Comparison of ENCODE assay signal across 1 cellular context in genomic region chr15:40333922-40334492, GRCh38.
TF ChIP-seq lines count a peak whose summit lies in the region.

No MANE protein-coding gene starts in this region.

TF ChIP-seq in K562, 482 proteins besides CTCF, POLR2A, EP300 and RAD21 (continues in another document):
- TF ChIP-seq ARID4B (CRISPR knock-in tag; IDR thresholded peaks at IDR 0.05) (peak; percentile 50; the same call in 1 of the 2 replicates), GTF2F1 (IDR thresholded peaks at IDR 0.05; ENCODE audit: low read depth, low read length) (no peak), ETV1 (tag; conservative IDR thresholded peaks at IDR 0.05; ENCODE audit: low read depth) (no peak), ZNF354B (CRISPR knock-in tag; IDR thresholded peaks at IDR 0.05) (no peak), MXI1 (IDR thresholded peaks at IDR 0.05; ENCODE audit: low read depth, low read length) (no peak), MAFG (tag; conservative IDR thresholded peaks at IDR 0.05) (no peak), ZNF639 (CRISPR knock-in tag; conservative IDR thresholded peaks at IDR 0.05 in 1 of 2, IDR thresholded peaks at IDR 0.05 in 1 of 2) (peak in 1 of 2 experiments; percentile 77; a peak in 1 of 4 replicates), SRSF9 (IDR thresholded peaks at IDR 0.05; ENCODE audit: borderline replicate concordance, low read depth, low read length) (no peak), HCFC1 (IDR thresholded peaks at IDR 0.05; ENCODE audit: low read depth, low read length) (no peak), PHB (CRISPR knock-in tag; IDR thresholded peaks at IDR 0.05) (no peak), BRCA1 (IDR thresholded peaks at IDR 0.05) (no peak), BRCA1 (CRISPR knock-in tag; IDR thresholded peaks at IDR 0.05) (no peak), ZNF780A (CRISPR knock-in tag; IDR thresholded peaks at IDR 0.05) (no peak), ZFP36 (IDR thresholded peaks at IDR 0.05; ENCODE audit: low read depth, low read length, partially characterized antibody) (no peak), FOXK1 (CRISPR knock-in tag; IDR thresholded peaks at IDR 0.05; ENCODE audit: borderline replicate concordance) (0 out of 2 replicates have a peak, but pooled peaks have one; percentile 27), JUN (IDR thresholded peaks at IDR 0.05; ENCODE audit: borderline replicate concordance, low read depth, low read length) (no peak), JUN (CRISPR knock-in tag; IDR thresholded peaks at IDR 0.05; ENCODE audit: borderline replicate concordance) (0 out of 2 replicates have a peak, but pooled peaks have one; percentile 62), SREBF1 (IDR thresholded peaks at IDR 0.05; ENCODE audit: borderline replicate concordance, low read depth, low read length) (no peak), BRD9 (IDR thresholded peaks at IDR 0.05; ENCODE audit: low read depth, partially characterized antibody) (no peak), HMGN3 (IDR thresholded peaks at IDR 0.05; ENCODE audit: borderline replicate concordance, extremely low read depth, insufficient read length, low read depth, low read length) (no peak), ZNF146 (CRISPR knock-in tag; IDR thresholded peaks at IDR 0.05; ENCODE audit: unreplicated experiment) (no peak), KAT2B (IDR thresholded peaks at IDR 0.05; ENCODE audit: low read depth, low read length) (no peak), U2AF2 (optimal IDR thresholded peaks at IDR 0.05; ENCODE audit: low read depth, low read length) (no peak), ZNF277 (CRISPR knock-in tag; IDR thresholded peaks at IDR 0.05; ENCODE audit: borderline replicate concordance) (no peak), MITF (IDR thresholded peaks at IDR 0.05) (peak; percentile 50; the same call in 1 of the 2 replicates), ZNF384 (IDR thresholded peaks at IDR 0.05; ENCODE audit: low read depth, low read length) (no peak), JUNB (CRISPR knock-in tag; conservative IDR thresholded peaks at IDR 0.05) (no peak), HNRNPH1 (optimal IDR thresholded peaks at IDR 0.05; ENCODE audit: low read depth, low read length) (no peak), GTF2A2 (tag; IDR thresholded peaks at IDR 0.05) (no peak), EP400 (IDR thresholded peaks at IDR 0.05) (no peak), GABPB2 (CRISPR knock-in tag; conservative IDR thresholded peaks at IDR 0.05) (no peak), ZSCAN29 (IDR thresholded peaks at IDR 0.05) (no peak), PURB (CRISPR knock-in tag; IDR thresholded peaks at IDR 0.05; ENCODE audit: low read depth) (no peak)
- TF ChIP-seq, protein P1, sequence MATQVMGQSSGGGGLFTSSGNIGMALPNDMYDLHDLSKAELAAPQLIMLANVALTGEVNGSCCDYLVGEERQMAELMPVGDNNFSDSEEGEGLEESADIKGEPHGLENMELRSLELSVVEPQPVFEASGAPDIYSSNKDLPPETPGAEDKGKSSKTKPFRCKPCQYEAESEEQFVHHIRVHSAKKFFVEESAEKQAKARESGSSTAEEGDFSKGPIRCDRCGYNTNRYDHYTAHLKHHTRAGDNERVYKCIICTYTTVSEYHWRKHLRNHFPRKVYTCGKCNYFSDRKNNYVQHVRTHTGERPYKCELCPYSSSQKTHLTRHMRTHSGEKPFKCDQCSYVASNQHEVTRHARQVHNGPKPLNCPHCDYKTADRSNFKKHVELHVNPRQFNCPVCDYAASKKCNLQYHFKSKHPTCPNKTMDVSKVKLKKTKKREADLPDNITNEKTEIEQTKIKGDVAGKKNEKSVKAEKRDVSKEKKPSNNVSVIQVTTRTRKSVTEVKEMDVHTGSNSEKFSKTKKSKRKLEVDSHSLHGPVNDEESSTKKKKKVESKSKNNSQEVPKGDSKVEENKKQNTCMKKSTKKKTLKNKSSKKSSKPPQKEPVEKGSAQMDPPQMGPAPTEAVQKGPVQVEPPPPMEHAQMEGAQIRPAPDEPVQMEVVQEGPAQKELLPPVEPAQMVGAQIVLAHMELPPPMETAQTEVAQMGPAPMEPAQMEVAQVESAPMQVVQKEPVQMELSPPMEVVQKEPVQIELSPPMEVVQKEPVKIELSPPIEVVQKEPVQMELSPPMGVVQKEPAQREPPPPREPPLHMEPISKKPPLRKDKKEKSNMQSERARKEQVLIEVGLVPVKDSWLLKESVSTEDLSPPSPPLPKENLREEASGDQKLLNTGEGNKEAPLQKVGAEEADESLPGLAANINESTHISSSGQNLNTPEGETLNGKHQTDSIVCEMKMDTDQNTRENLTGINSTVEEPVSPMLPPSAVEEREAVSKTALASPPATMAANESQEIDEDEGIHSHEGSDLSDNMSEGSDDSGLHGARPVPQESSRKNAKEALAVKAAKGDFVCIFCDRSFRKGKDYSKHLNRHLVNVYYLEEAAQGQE (CRISPR knock-in tag; IDR thresholded peaks at IDR 0.05; ENCODE audit: low read depth) = no peak
- TF ChIP-seq, protein P2, sequence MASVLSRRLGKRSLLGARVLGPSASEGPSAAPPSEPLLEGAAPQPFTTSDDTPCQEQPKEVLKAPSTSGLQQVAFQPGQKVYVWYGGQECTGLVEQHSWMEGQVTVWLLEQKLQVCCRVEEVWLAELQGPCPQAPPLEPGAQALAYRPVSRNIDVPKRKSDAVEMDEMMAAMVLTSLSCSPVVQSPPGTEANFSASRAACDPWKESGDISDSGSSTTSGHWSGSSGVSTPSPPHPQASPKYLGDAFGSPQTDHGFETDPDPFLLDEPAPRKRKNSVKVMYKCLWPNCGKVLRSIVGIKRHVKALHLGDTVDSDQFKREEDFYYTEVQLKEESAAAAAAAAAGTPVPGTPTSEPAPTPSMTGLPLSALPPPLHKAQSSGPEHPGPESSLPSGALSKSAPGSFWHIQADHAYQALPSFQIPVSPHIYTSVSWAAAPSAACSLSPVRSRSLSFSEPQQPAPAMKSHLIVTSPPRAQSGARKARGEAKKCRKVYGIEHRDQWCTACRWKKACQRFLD (CRISPR knock-in tag; IDR thresholded peaks at IDR 0.05) = peak; percentile 72; the same call in 1 of the 2 replicates
- TF ChIP-seq, protein P3, sequence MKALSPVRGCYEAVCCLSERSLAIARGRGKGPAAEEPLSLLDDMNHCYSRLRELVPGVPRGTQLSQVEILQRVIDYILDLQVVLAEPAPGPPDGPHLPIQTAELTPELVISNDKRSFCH (CRISPR knock-in tag; IDR thresholded peaks at IDR 0.05) = no peak
- TF ChIP-seq, protein P3 (tag; IDR thresholded peaks at IDR 0.05) = no peak
- TF ChIP-seq, protein P4, sequence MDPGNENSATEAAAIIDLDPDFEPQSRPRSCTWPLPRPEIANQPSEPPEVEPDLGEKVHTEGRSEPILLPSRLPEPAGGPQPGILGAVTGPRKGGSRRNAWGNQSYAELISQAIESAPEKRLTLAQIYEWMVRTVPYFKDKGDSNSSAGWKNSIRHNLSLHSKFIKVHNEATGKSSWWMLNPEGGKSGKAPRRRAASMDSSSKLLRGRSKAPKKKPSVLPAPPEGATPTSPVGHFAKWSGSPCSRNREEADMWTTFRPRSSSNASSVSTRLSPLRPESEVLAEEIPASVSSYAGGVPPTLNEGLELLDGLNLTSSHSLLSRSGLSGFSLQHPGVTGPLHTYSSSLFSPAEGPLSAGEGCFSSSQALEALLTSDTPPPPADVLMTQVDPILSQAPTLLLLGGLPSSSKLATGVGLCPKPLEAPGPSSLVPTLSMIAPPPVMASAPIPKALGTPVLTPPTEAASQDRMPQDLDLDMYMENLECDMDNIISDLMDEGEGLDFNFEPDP (CRISPR knock-in tag; IDR thresholded peaks at IDR 0.05) = no peak
- TF ChIP-seq, protein P5, sequence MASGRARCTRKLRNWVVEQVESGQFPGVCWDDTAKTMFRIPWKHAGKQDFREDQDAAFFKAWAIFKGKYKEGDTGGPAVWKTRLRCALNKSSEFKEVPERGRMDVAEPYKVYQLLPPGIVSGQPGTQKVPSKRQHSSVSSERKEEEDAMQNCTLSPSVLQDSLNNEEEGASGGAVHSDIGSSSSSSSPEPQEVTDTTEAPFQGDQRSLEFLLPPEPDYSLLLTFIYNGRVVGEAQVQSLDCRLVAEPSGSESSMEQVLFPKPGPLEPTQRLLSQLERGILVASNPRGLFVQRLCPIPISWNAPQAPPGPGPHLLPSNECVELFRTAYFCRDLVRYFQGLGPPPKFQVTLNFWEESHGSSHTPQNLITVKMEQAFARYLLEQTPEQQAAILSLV (tag; IDR thresholded peaks at IDR 0.05) = no peak
- TF ChIP-seq, protein P6, sequence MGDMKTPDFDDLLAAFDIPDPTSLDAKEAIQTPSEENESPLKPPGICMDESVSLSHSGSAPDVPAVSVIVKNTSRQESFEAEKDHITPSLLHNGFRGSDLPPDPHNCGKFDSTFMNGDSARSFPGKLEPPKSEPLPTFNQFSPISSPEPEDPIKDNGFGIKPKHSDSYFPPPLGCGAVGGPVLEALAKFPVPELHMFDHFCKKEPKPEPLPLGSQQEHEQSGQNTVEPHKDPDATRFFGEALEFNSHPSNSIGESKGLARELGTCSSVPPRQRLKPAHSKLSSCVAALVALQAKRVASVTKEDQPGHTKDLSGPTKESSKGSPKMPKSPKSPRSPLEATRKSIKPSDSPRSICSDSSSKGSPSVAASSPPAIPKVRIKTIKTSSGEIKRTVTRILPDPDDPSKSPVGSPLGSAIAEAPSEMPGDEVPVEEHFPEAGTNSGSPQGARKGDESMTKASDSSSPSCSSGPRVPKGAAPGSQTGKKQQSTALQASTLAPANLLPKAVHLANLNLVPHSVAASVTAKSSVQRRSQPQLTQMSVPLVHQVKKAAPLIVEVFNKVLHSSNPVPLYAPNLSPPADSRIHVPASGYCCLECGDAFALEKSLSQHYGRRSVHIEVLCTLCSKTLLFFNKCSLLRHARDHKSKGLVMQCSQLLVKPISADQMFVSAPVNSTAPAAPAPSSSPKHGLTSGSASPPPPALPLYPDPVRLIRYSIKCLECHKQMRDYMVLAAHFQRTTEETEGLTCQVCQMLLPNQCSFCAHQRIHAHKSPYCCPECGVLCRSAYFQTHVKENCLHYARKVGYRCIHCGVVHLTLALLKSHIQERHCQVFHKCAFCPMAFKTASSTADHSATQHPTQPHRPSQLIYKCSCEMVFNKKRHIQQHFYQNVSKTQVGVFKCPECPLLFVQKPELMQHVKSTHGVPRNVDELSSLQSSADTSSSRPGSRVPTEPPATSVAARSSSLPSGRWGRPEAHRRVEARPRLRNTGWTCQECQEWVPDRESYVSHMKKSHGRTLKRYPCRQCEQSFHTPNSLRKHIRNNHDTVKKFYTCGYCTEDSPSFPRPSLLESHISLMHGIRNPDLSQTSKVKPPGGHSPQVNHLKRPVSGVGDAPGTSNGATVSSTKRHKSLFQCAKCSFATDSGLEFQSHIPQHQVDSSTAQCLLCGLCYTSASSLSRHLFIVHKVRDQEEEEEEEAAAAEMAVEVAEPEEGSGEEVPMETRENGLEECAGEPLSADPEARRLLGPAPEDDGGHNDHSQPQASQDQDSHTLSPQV (IDR thresholded peaks at IDR 0.05) = 0 out of 2 replicates have a peak, but pooled peaks have one; percentile 40
